Comparison of ENCODE assay signal across 26 cellular contexts in genomic region chr6:30898750-30899360, GRCh38. TPM values are rescaled to one million over a fixed set of nuclear protein-coding genes. Genes with fewer than 3 reads are reported as not detected.
"Had no signal": no experiment of that assay in that cellular context is flagged by ENCODE, and none has a peak within 500 bp of the region (broad histone marks: within the 10 kb centered on the region; RNA-seq: fewer than 3 reads in every experiment).

No MANE protein-coding gene starts in this region.

- ATAC-seq: activated CD8-positive, alpha-beta T cell treated with anti-CD3 and anti-CD28 coated beads, Interleukin-2, amount 10 ng/mL, durations not matched to agents 7 days and 5 days; activated T-helper 17 cell treated with anti-CD3 and anti-CD28 coated beads, Interleukin-2, amount 50 U/mL, for 72 hours; WTC11 had no signal

- H3K4me3 ChIP-seq: cardiac muscle cell, Peyer's patch had no signal

- H3K27ac ChIP-seq: brain microvascular endothelial cell, cardiac muscle cell, Peyer's patch had no signal

- H3K9me3 ChIP-seq: Peyer's patch had no signal

- DNase-seq: activated CD4-positive, alpha-beta T cell treated with anti-CD3 and anti-CD28 coated beads for 48 hours; activated CD4-positive, alpha-beta T cell treated with anti-CD3 and anti-CD28 coated beads, Interleukin-2, amount 50 U/mL, for 4 hours; activated CD8-positive, alpha-beta T cell treated with anti-CD3 and anti-CD28 coated beads, Interleukin-2, amount 10 ng/mL, durations not matched to agents 7 days and 5 days; activated gamma-delta T cell treated with Interleukin-2 at 50 U/mL for 16 hours; activated naive CD4-positive, alpha-beta T cell treated with anti-CD3 and anti-CD28 coated beads, Interleukin-2, amount 10 ng/mL, durations not matched to agents 7 days and 5 days; activated naive CD8-positive, alpha-beta T cell treated with anti-CD3 and anti-CD28 coated beads for 36 hours; activated T-cell treated with anti-CD3 and anti-CD28 coated beads, Interleukin-2, amount 50 U/mL, for 48 hours; brain microvascular endothelial cell; KG1; NCI-H1092; NCI-H1417; NCI-H1694; NCI-H2029 treated with DMSO at 0.1 percent for 48 hours; NCI-H345; NCI-H510A; NCI-H526 treated with DMSO at 0.1 percent for 48 hours; NCI-H82; Peyer's patch; SHP77 treated with DMSO at 0.1 percent for 48 hours had no signal

- H3K27me3 ChIP-seq: brain microvascular endothelial cell, cardiac muscle cell, Peyer's patch had no signal

RNA-seq across cellular contexts. Expression of gene SFTA2, which starts 33.1 kb away (rescaled TPM):
- total RNA-seq: activated CD8-positive, alpha-beta T cell treated with anti-CD3 and anti-CD28 coated beads, Interleukin-2, amount 10 ng/mL, durations not matched to agents 7 days and 5 days; activated naive CD8-positive, alpha-beta T cell treated with anti-CD3 and anti-CD28 coated beads for 36 hours; activated T-helper 17 cell treated with anti-CD3 and anti-CD28 coated beads, Interleukin-2, amount 50 U/mL, for 72 hours; cardiac muscle cell; LHCN-M2; M059J; OCI-LY7; Peyer's patch; SK-MEL-5; WTC11 had no signal

RNA-seq across cellular contexts. Expression of gene MUCL3, which starts 41.9 kb away (rescaled TPM):
- total RNA-seq: activated CD8-positive, alpha-beta T cell treated with anti-CD3 and anti-CD28 coated beads, Interleukin-2, amount 10 ng/mL, durations not matched to agents 7 days and 5 days; activated naive CD8-positive, alpha-beta T cell treated with anti-CD3 and anti-CD28 coated beads for 36 hours; activated T-helper 17 cell treated with anti-CD3 and anti-CD28 coated beads, Interleukin-2, amount 50 U/mL, for 72 hours; cardiac muscle cell; LHCN-M2; M059J; OCI-LY7; SK-MEL-5 had no signal
- polyA plus RNA-seq: cardiac muscle cell had no signal
